Comparison of ENCODE assay signal across 8 cellular contexts in genomic region chr12:89882051-89882450, GRCh38.
A peak's percentile ranks its signal among the peaks of the same experiment; 100 is the strongest.
DNase-seq lines count a peak whose midpoint lies in the region; ATAC-seq and TF ChIP-seq lines count a peak whose summit lies in the region.

No MANE protein-coding gene starts in this region.

- intact Hi-C loops in transverse colon (cut with DNase I; ENCODE audit: low total_unique reads): no loop called here
- intact Hi-C loops in gastrocnemius medialis (cut with DNase I; ENCODE audit: low total_unique reads): no loop called here

- H3K9me3 ChIP-seq in transverse colon (no peaks in the 10 kb centered on the region), gastrocnemius medialis (no peaks in the 10 kb centered on the region)

- peak overlapping the region; percentile 18 for H3K27ac Mint-ChIP-seq in chondrocyte (ENCODE audit: unreplicated experiment)
- H3K27ac Mint-ChIP-seq in glutamatergic neuron (ENCODE audit: unreplicated experiment): no peak overlapping the region

- H3K4me1 ChIP-seq in transverse colon (peaks cover 0 to 7% (median 0%) of the 10 kb centered on the region in 4 donors), gastrocnemius medialis (no peaks in the 10 kb centered on the region)

- H3K4me3 ChIP-seq in transverse colon (no peak overlapping the region), gastrocnemius medialis (no peak overlapping the region)

- H3K36me3 ChIP-seq in transverse colon (no peaks in the 10 kb centered on the region), gastrocnemius medialis (no peaks in the 10 kb centered on the region)

- H3K9me3 Mint-ChIP-seq in chondrocyte (ENCODE audit: low read depth) (no peaks in the 10 kb centered on the region), glutamatergic neuron (ENCODE audit: unreplicated experiment) (no peaks in the 10 kb centered on the region)

- no peak for TF ChIP-seq EP300 in transverse colon (IDR thresholded peaks at IDR 0.05; ENCODE audit: low read depth)

- TF ChIP-seq POLR2A in transverse colon (IDR thresholded peaks at IDR 0.05) (no peak), gastrocnemius medialis (IDR thresholded peaks at IDR 0.05) (no peak)

- in situ Hi-C loops in transverse colon (cut with MboI; ENCODE audit: low pct_ligation_motif_present in 1 of 4, low pct_unique_long_range_greater_than_20kb in 1 of 4, low sequenced_read_pairs in 3 of 4) (no loop called here), gastrocnemius medialis (cut with MboI; ENCODE audit: low sequenced_read_pairs in 4 of 4) (no loop called here)

- H3K36me3 Mint-ChIP-seq in chondrocyte (ENCODE audit: low read depth) (no peaks in the 10 kb centered on the region), glutamatergic neuron (ENCODE audit: unreplicated experiment) (no peaks in the 10 kb centered on the region)

- ATAC-seq in GM18907 (IDR thresholded peaks at IDR 0.05; ENCODE audit: unreplicated experiment) (peak; percentile 61), HG03159 (IDR thresholded peaks at IDR 0.05; ENCODE audit: unreplicated experiment) (peak; percentile 48), gastrocnemius medialis (no peak)

- peak; percentile 57 for DNase-seq in AG20443 (ENCODE audit: low spot score)
- DNase-seq in chondrocyte (ENCODE audit: low spot score): no peak
- DNase-seq in transverse colon: no peak
- DNase-seq in DMS153 (lab: John Stamatoyannopoulos, UW): no peak
- DNase-seq in glutamatergic neuron: no peak
- no peak for DNase-seq in gastrocnemius medialis

- TF ChIP-seq CTCF in chondrocyte (IDR thresholded peaks at IDR 0.05): no peak
- no peak for TF ChIP-seq CTCF in transverse colon (IDR thresholded peaks at IDR 0.05)
- no peak for TF ChIP-seq CTCF in glutamatergic neuron (IDR thresholded peaks at IDR 0.05; ENCODE audit: partially characterized antibody, unreplicated experiment)
- TF ChIP-seq CTCF in gastrocnemius medialis (IDR thresholded peaks at IDR 0.05 in 4 of 5, conservative IDR thresholded peaks at IDR 0.05 in 1 of 5): no peak

- H3K27me3 ChIP-seq in transverse colon (no peaks in the 10 kb centered on the region), gastrocnemius medialis (no peaks in the 10 kb centered on the region)

- H3K4me3 Mint-ChIP-seq in chondrocyte (ENCODE audit: unreplicated experiment) (no peak overlapping the region), glutamatergic neuron (ENCODE audit: unreplicated experiment) (no peak overlapping the region)

- peak overlapping the region in 1 of 4 donors; percentile 53 for H3K27ac ChIP-seq in transverse colon
- no peak overlapping the region for H3K27ac ChIP-seq in gastrocnemius medialis

- H3K4me1 Mint-ChIP-seq in chondrocyte (ENCODE audit: low read depth) (peaks cover 16% of the 10 kb centered on the region), glutamatergic neuron (ENCODE audit: low read depth, unreplicated experiment) (peaks cover 7% of the 10 kb centered on the region)

- H3K27me3 Mint-ChIP-seq in chondrocyte (ENCODE audit: low read depth) (no peaks in the 10 kb centered on the region), glutamatergic neuron (ENCODE audit: unreplicated experiment) (no peaks in the 10 kb centered on the region)

Comparison
In these comparisons a context has a peak if more than half of its experiments do, and no peak if none do; other contexts are left out.
1. ATAC-seq: peak in GM18907 (single experiment) and HG03159 (single experiment); none in gastrocnemius medialis (0 of 2).